Comparison of ENCODE assay signal across 8 cellular contexts in the genomic region with DNA sequence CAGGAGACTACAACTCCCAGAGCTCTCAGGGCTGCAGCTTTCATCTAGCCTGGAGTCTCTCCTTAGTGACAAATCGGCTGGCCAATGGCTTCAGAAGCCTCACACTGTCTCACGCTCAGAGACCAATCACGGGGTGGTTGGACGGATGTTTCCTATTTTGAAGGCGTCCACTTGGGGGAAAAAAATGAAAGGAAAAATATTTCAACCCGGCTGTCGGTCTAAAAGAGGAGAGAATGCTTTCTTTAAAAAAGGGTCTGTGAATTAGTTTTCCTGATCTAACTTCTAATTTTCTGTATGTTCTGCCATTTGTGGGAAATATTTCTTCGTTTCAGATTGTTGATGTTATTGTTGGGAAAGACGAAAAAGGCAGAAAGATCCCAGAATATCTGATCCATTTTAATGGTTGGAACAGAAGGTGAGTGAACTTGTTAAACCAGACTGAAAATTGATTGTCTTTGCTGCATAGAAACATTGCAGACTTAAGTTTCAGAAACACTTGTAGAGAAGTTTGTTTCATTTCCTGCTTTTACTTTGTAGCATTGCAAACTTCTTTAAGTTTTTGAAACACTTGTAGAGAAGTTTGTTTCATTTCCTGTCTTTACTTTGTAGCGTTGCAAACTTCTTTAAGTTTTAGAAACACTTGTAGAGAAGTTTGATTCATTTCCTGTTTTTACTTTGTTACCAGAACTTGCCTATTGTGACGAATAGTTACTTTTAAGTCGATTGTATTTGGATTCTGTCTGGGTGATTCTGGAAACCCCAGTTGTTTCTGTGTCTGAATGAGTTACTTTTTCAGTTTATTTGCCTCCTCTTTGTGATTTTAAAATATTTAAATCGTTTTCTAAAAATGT. TPM values are rescaled to one million over a fixed set of nuclear protein-coding genes. Genes with fewer than 3 reads are reported as not detected.
DNase-seq lines count a peak whose midpoint lies in the region; ATAC-seq, FAIRE-seq and TF ChIP-seq lines count a peak whose summit lies in the region.

No MANE protein-coding gene starts in this region.

- peak overlapping the region; percentile 87 for H3K27ac Mint-ChIP-seq in osteocyte (ENCODE audit: unreplicated experiment)

- intact Hi-C loops in adrenal gland (cut with DNase I) (no loop called here), Right ventricle myocardium superior (cut with DNase I) (no loop called here)

- peaks cover 6% of the 10 kb centered on the region for H3K27me3 ChIP-seq in adrenal gland

- DNase-seq in GM12891 (ENCODE audit: insufficient read length, low spot score): peak; percentile 23
- DNase-seq in NCI-H128 (lab: John Stamatoyannopoulos, UW; ENCODE audit: unreplicated experiment): peak; percentile 77
- peak; percentile 71 for DNase-seq in SKM-1 treated with dmso at 0.1 percent for 144 hours (lab: John Stamatoyannopoulos, UW; ENCODE audit: unreplicated experiment)
- peak; percentile 77 to 95 (median 89) for DNase-seq in adrenal gland
- DNase-seq in Right ventricle myocardium superior: peak; percentile 80
- DNase-seq in osteocyte (ENCODE audit: extremely low spot score, unreplicated experiment): peak; percentile 90
- DNase-seq in ureter (ENCODE audit: low spot score): peak; percentile 86

- H3K9me3 Mint-ChIP-seq in osteocyte (ENCODE audit: unreplicated experiment): no peaks in the 10 kb centered on the region

- peak overlapping the region in 3 of 4 donors; percentile 22 to 72 (median 32) for H3K4me3 ChIP-seq in adrenal gland

- peak overlapping the region; percentile 93 for H3K4me3 Mint-ChIP-seq in osteocyte (ENCODE audit: unreplicated experiment)

- peaks cover 9% of the 10 kb centered on the region for H3K36me3 Mint-ChIP-seq in osteocyte (ENCODE audit: unreplicated experiment)

- peak; percentile 64 for ATAC-seq in HG02798 (IDR thresholded peaks at IDR 0.05; ENCODE audit: poor library complexity, unreplicated experiment)
- ATAC-seq in Right ventricle myocardium superior (ENCODE audit: poor library complexity): peak; percentile 92

- no peaks in the 10 kb centered on the region for H3K27me3 Mint-ChIP-seq in osteocyte (ENCODE audit: unreplicated experiment)

- no peaks in the 10 kb centered on the region for H3K4me1 ChIP-seq in adrenal gland (replicated peaks in 1 of 2)

- no peaks in the 10 kb centered on the region for H3K9me3 ChIP-seq in adrenal gland (replicated peaks in 1 of 3)

- TF ChIP-seq POLR2A in GM12891 (IDR thresholded peaks at IDR 0.05; ENCODE audit: low read depth, low read length) (no peak), adrenal gland (IDR thresholded peaks at IDR 0.05) (no peak)

- H3K4me1 Mint-ChIP-seq in osteocyte (ENCODE audit: unreplicated experiment): peaks cover 5% of the 10 kb centered on the region

- FAIRE-seq in GM12891 (lab: Jason Lieb, UNC): peak; percentile 95

- H3K27ac ChIP-seq in adrenal gland: peak overlapping the region in 4 of 5 donors; percentile 21 to 80 (median 53)

- H3K36me3 ChIP-seq in adrenal gland (replicated peaks in 1 of 2): peaks cover 0 to 16% of the 10 kb centered on the region in 2 donors

- WGBS in adrenal gland, 4 donors: 1 to 27% (median 12%) methylated on average over 13 of the region's 13 CpGs

- TF ChIP-seq CTCF in adrenal gland (IDR thresholded peaks at IDR 0.05) (peak in 2 of 6 experiments; percentile 4 to 23), osteocyte (IDR thresholded peaks at IDR 0.05) (no peak)

TF ChIP-seq in GM12891, 5 proteins besides CTCF, POLR2A, EP300 and RAD21:
- peak; percentile 57 for TF ChIP-seq SPI1 (IDR thresholded peaks at IDR 0.05; ENCODE audit: low read depth, low read length)
- no peak for TF ChIP-seq POLR2AphosphoS5 (IDR thresholded peaks at IDR 0.05; ENCODE audit: low read depth, low read length)
TF ChIP-seq in GM12891: peak in this region for 1.

RNA-seq across cellular contexts. Expression of a gene that starts 1.6 kb away (rescaled TPM):
- polyA plus RNA-seq in GM12891 (2012; ENCODE audit: low read depth, missing spikeins): 31.3 TPM
- total RNA-seq in adrenal gland: 10 to 100 TPM; 12.0 to 31.9 (median 18.7) TPM
- polyA plus RNA-seq in adrenal gland: 10 to 100 TPM; 20.0 to 43.7 (median 22.0) TPM
- 15.1 TPM for total RNA-seq in Right ventricle myocardium superior
- 25.5 and 27.8 TPM in 2 replicates for total RNA-seq in osteocyte
- 22.8 TPM for total RNA-seq in ureter

Comparison
In these comparisons a context has a peak if more than half of its experiments do, and no peak if none do; other contexts are left out.
1. Peak in every context shown above with its lines: DNase-seq, ATAC-seq, H3K4me3 ChIP-seq and H3K27ac ChIP-seq.
2. DNase-seq: peak in every context shown above with its lines; median percentile 90 in osteocyte; 89 in adrenal gland; 86 in ureter; 80 in Right ventricle myocardium superior; 77 in NCI-H128; 71 in SKM-1 treated with dmso at 0.1 percent for 144 hours; 23 in GM12891.